Comparison of ENCODE assay signal across 37 cellular contexts in the genomic region with DNA sequence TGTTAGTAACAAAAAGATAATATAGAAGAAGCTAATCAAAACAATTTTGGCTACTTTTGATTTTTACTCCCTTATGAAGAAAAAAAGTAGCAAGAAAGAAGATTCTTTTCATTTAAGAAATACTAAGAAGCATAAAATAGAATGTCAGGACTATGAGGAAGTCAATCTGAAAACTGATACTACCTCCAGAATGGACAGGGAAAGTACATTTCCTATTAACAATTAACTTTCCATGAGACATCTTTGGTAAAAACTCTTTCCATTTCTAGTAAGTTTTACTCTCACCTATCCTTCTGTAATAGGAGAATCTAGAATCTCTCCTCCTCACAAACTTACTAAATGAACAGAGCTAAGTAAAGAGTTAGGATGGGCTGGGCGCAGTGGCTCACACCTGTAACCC. TPM values are rescaled to one million over a fixed set of nuclear protein-coding genes. Genes with fewer than 3 reads are reported as not detected.
A peak's percentile ranks its signal among the peaks of the same experiment; 100 is the strongest.
DNase-seq lines count a peak whose midpoint lies in the region; ATAC-seq, FAIRE-seq and TF ChIP-seq lines count a peak whose summit lies in the region.
"Had no signal": no experiment of that assay in that cellular context is flagged by ENCODE, and none has a peak within 500 bp of the region (broad histone marks: within the 10 kb centered on the region; RNA-seq: fewer than 3 reads in every experiment).

No MANE protein-coding gene starts in this region.

- no peak for TF ChIP-seq EP300 in A549 (IDR thresholded peaks at IDR 0.05)

- CTCF ChIA-PET in A549 (lab: Yijun Ruan, JAX), result interaction anchor here (0.8 to 2.3 kb wide), 2 partner anchors 16 to 117 kb away, joined by 4 to 11 read pairs; partner anchors contain the start of gene ATP5MC2

- no peak overlapping the region for H3K4me3 Mint-ChIP-seq in nephron
- H3K4me3 Mint-ChIP-seq: activated naive CD8-positive, alpha-beta T cell treated with anti-CD3 and anti-CD28 coated beads, Interleukin-2, amount 10 ng/mL, durations not matched to agents 7 days and 5 days; dendritic cell treated with granulocyte-macrophage colony-stimulating factor and Interleukin-4, amounts not matched to agents 40 ng/mL and 50 ng/mL, for 4 days; endodermal cell; memory B cell had no signal

- H3K4me1 Mint-ChIP-seq in nephron, result peaks cover 42% of the 10 kb centered on the region
- H3K4me1 Mint-ChIP-seq: endodermal cell, memory B cell had no signal

- POLR2A ChIA-PET in A549 (lab: Yijun Ruan, JAX), result no interaction called here

- H3K36me3 ChIP-seq in ascending aorta, result no peaks in the 10 kb centered on the region
- H3K36me3 ChIP-seq: transverse colon had no signal

- H3K27ac Mint-ChIP-seq in nephron, result peak overlapping the region; percentile 56 to 88 (median 61)
- H3K27ac Mint-ChIP-seq: activated naive CD8-positive, alpha-beta T cell treated with anti-CD3 and anti-CD28 coated beads, Interleukin-2, amount 10 ng/mL, durations not matched to agents 7 days and 5 days; dendritic cell treated with granulocyte-macrophage colony-stimulating factor and Interleukin-4, amounts not matched to agents 40 ng/mL and 50 ng/mL, for 4 days; endodermal cell; memory B cell had no signal

- intact Hi-C loops in ascending aorta (cut with DNase I), result no loop called here

- TF ChIP-seq RAD21 in A549 (conservative IDR thresholded peaks at IDR 0.05 in 1 of 2, IDR thresholded peaks at IDR 0.05 in 1 of 2), result no peak

- ATAC-seq in A549, result no peak
- ATAC-seq in GM18861 (IDR thresholded peaks at IDR 0.05; ENCODE audit: unreplicated experiment), result peak; percentile 52
- ATAC-seq in HG02970 (IDR thresholded peaks at IDR 0.05; ENCODE audit: low FRiP score, unreplicated experiment), result no peak
- ATAC-seq: esophagus mucosa, left lobe of liver, Panc1, sciatic nerve had no signal

- H3K36me3 Mint-ChIP-seq in nephron (ENCODE audit: low read depth), result peaks cover 19% of the 10 kb centered on the region

- H3K4me1 ChIP-seq in A549 (peaks cover 55% of the 10 kb centered on the region), ascending aorta (peaks cover 17 to 45% of the 10 kb centered on the region in 2 donors)

- FAIRE-seq in A549 (lab: Jason Lieb, UNC), result no peak
- FAIRE-seq: GM12892 had no signal

- H3K27ac ChIP-seq in A549, result peak overlapping the region; percentile 24 to 61
- peak overlapping the region; percentile 37 to 78 for H3K27ac ChIP-seq in ascending aorta
- H3K27ac ChIP-seq: BLaER1 treated with 17β-estradiol and CSF1 and Interleukin-3, amounts not matched to agents 10 nM and 100 nM; HL-60; transverse colon had no signal

- DNase-seq in A549 (ENCODE audit: low read depth in 1 of 2, low spot score in 1 of 2) (no peak), ascending aorta (ENCODE audit: low spot score in 2 of 2) (no peak), NCI-H1092 (lab: John Stamatoyannopoulos, UW) (no peak), SIG-M5 treated with dmso at 0.1 percent for 504 hours (lab: John Stamatoyannopoulos, UW; ENCODE audit: unreplicated experiment) (no peak)
- DNase-seq in stimulated activated CD4-positive, alpha-beta T cell treated with anti-CD3 and anti-CD28 coated beads, Interleukin-4, amount 100 ng/mL, for 4 hours, result no peak
- DNase-seq: activated CD4-positive, alpha-beta T cell treated with anti-CD3 and anti-CD28 coated beads for 48 hours; activated CD8-positive, alpha-beta memory T cell treated with anti-CD3 and anti-CD28 coated beads for 24 hours; activated gamma-delta T cell treated with Interleukin-2 at 50 U/mL for 16 hours; activated naive CD8-positive, alpha-beta T cell treated with anti-CD3 and anti-CD28 coated beads, Interleukin-2, amount 10 ng/mL, durations not matched to agents 7 days and 5 days; activated T-cell treated with anti-CD3 and anti-CD28 coated beads for 4 hours; aorta; endodermal cell; foreskin fibroblast; H7; KG1; NCI-H1417; NCI-H2081 treated with DMSO at 0.1 percent for 48 hours; NCI-H345; posterior cingulate gyrus; SHP77; stimulated activated CD4-positive, alpha-beta T cell treated with anti-CD3 and anti-CD28 coated beads, Interleukin-12 subunit alpha, Interleukin-12 subunit beta, amount 100 ng/mL, for 4 hours; stimulated activated CD4-positive, alpha-beta T cell treated with anti-CD3 and anti-CD28 coated beads, Interleukin-2, amount 100 ng/mL, for 48 hours; SW 1271; transverse colon had no signal

- no peak for TF ChIP-seq POLR2A in A549 (IDR thresholded peaks at IDR 0.05; ENCODE audit: low read length)

- no peak overlapping the region for H3K4me3 ChIP-seq in A549
- no peak overlapping the region for H3K4me3 ChIP-seq in ascending aorta
- H3K4me3 ChIP-seq: BLaER1 treated with 17β-estradiol and CSF1 and Interleukin-3, amounts not matched to agents 10 nM and 100 nM; transverse colon had no signal

- TF ChIP-seq CTCF in A549 (IDR thresholded peaks at IDR 0.05) (no peak), ascending aorta (IDR thresholded peaks at IDR 0.05) (no peak), nephron (IDR thresholded peaks at IDR 0.05; ENCODE audit: unreplicated experiment in 3 of 3) (no peak)

- no peaks in the 10 kb centered on the region for H3K27me3 Mint-ChIP-seq in nephron (ENCODE audit: low read depth)
- H3K27me3 Mint-ChIP-seq: activated naive CD8-positive, alpha-beta T cell treated with anti-CD3 and anti-CD28 coated beads, Interleukin-2, amount 10 ng/mL, durations not matched to agents 7 days and 5 days; dendritic cell treated with granulocyte-macrophage colony-stimulating factor and Interleukin-4, amounts not matched to agents 40 ng/mL and 50 ng/mL, for 4 days; memory B cell had no signal

- 100% methylated on average over 1 of the region's 1 CpG for WGBS in A549 (ENCODE audit: missing lambda C conversion rate)

- H3K9me3 ChIP-seq in A549, result no peaks in the 10 kb centered on the region
- no peaks in the 10 kb centered on the region for H3K9me3 ChIP-seq in ascending aorta
- H3K9me3 ChIP-seq: BLaER1 treated with 17β-estradiol and CSF1 and Interleukin-3, amounts not matched to agents 10 nM and 100 nM; transverse colon had no signal

- H3K9me3 Mint-ChIP-seq in nephron, result no peaks in the 10 kb centered on the region
- H3K9me3 Mint-ChIP-seq: activated naive CD8-positive, alpha-beta T cell treated with anti-CD3 and anti-CD28 coated beads, Interleukin-2, amount 10 ng/mL, durations not matched to agents 7 days and 5 days; dendritic cell treated with granulocyte-macrophage colony-stimulating factor and Interleukin-4, amounts not matched to agents 40 ng/mL and 50 ng/mL, for 4 days; endodermal cell; memory B cell had no signal

- no peaks in the 10 kb centered on the region for H3K27me3 ChIP-seq in ascending aorta
- H3K27me3 ChIP-seq: BLaER1 treated with 17β-estradiol and CSF1 and Interleukin-3, amounts not matched to agents 10 nM and 100 nM; transverse colon had no signal

- peak overlapping the region; percentile 42 for H3K4me2 ChIP-seq in A549

TF ChIP-seq in A549, 52 proteins besides CTCF, POLR2A, EP300 and RAD21:
- TF ChIP-seq KDM1A (IDR thresholded peaks at IDR 0.05; ENCODE audit: low read depth), result no peak
- no peak for TF ChIP-seq ZFP36 (IDR thresholded peaks at IDR 0.05; ENCODE audit: borderline replicate concordance, partially characterized antibody)
- no peak for TF ChIP-seq BHLHE40 (IDR thresholded peaks at IDR 0.05; ENCODE audit: low read depth, low read length)
- no peak for TF ChIP-seq RNF2 (IDR thresholded peaks at IDR 0.05; ENCODE audit: borderline replicate concordance, low read depth)
- no peak for TF ChIP-seq ZNF302 (CRISPR knock-in tag; IDR thresholded peaks at IDR 0.05)
- no peak for TF ChIP-seq RCOR1 (IDR thresholded peaks at IDR 0.05; ENCODE audit: low read depth, low read length)
- no peak for TF ChIP-seq EHMT2 (IDR thresholded peaks at IDR 0.05; ENCODE audit: low read depth)
- TF ChIP-seq RFX5 (IDR thresholded peaks at IDR 0.05), result no peak
- TF ChIP-seq JUN (IDR thresholded peaks at IDR 0.05), result no peak
- no peak for TF ChIP-seq ZC3H11A (IDR thresholded peaks at IDR 0.05)
- TF ChIP-seq, protein P1, sequence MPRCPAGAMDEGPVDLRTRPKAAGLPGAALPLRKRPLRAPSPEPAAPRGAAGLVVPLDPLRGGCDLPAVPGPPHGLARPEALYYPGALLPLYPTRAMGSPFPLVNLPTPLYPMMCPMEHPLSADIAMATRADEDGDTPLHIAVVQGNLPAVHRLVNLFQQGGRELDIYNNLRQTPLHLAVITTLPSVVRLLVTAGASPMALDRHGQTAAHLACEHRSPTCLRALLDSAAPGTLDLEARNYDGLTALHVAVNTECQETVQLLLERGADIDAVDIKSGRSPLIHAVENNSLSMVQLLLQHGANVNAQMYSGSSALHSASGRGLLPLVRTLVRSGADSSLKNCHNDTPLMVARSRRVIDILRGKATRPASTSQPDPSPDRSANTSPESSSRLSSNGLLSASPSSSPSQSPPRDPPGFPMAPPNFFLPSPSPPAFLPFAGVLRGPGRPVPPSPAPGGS (IDR thresholded peaks at IDR 0.05), result no peak
- TF ChIP-seq NR3C1 (IDR thresholded peaks at IDR 0.05), result no peak
- TF ChIP-seq FOSL2 (IDR thresholded peaks at IDR 0.05), result no peak
- TF ChIP-seq FOSL2 (CRISPR knock-in tag; IDR thresholded peaks at IDR 0.05), result no peak

RNA-seq across cellular contexts. Expression of gene NPFF, which starts 51.3 kb away (rescaled TPM):
- polyA plus RNA-seq in A549 (2011; rRNA removed), result 0.17 TPM in 1 of 2 replicates, not detected in the other
- 0.26 and 0.46 TPM in 2 replicates for polyA plus RNA-seq in A549 (2012; cell fraction: cytosol; rRNA removed)
- 1.4 and 1.6 TPM in 2 replicates for polyA plus RNA-seq in A549 (2012; cell fraction: nucleus; rRNA removed)
- not detected in 3 replicates for polyA plus RNA-seq in A549 (2017; fragmentation: RNase III; extraction: RNeasy Plus Mini Kit Qiagen cat#74134 plus additional on column Dnase treatment)
- not detected in 2 replicates for polyA minus RNA-seq in A549 (2011; rRNA and poly(A)+ RNA removed)
- total RNA-seq in ascending aorta, result 2.8 TPM
- total RNA-seq: activated naive CD8-positive, alpha-beta T cell treated with anti-CD3 and anti-CD28 coated beads, Interleukin-2, amount 10 ng/mL, durations not matched to agents 7 days and 5 days; aorta; cardiac septum; endodermal cell; esophagus mucosa; H7; left lobe of liver; sciatic nerve; transverse colon had no signal

RNA-seq across cellular contexts. Expression of gene TARBP2, which starts 57.5 kb away (rescaled TPM):
- polyA plus RNA-seq in A549 (2011; rRNA removed) (41.5 and 51.2 TPM in 2 replicates), A549 (2017; fragmentation: RNase III; extraction: RNeasy Plus Mini Kit Qiagen cat#74134 plus additional on column Dnase treatment) (43.7 to 50.4 TPM (median 49.9 TPM) in 3 replicates)
- polyA plus RNA-seq in A549 (2012; cell fraction: cytosol; rRNA removed), result 91.9 and 106 TPM in 2 replicates
- polyA plus RNA-seq in A549 (2012; cell fraction: nucleus; rRNA removed), result 170 and 176 TPM in 2 replicates
- polyA minus RNA-seq in A549 (2011; rRNA and poly(A)+ RNA removed), result 39.4 and 49.2 TPM in 2 replicates
- 32.9 TPM for total RNA-seq in ascending aorta

RNA-seq across cellular contexts. Expression of gene MAP3K12, which starts 59.4 kb away (rescaled TPM):
- polyA plus RNA-seq in A549 (2011; rRNA removed), result 21.9 and 30.6 TPM in 2 replicates
- 20.1 and 23.0 TPM in 2 replicates for polyA plus RNA-seq in A549 (2012; cell fraction: cytosol; rRNA removed)
- 110 and 113 TPM in 2 replicates for polyA plus RNA-seq in A549 (2012; cell fraction: nucleus; rRNA removed)
- 14.0 to 18.7 TPM (median 16.1 TPM) in 3 replicates for polyA plus RNA-seq in A549 (2017; fragmentation: RNase III; extraction: RNeasy Plus Mini Kit Qiagen cat#74134 plus additional on column Dnase treatment)
- polyA minus RNA-seq in A549 (2011; rRNA and poly(A)+ RNA removed), result 29.2 and 40.6 TPM in 2 replicates
- total RNA-seq in ascending aorta, result 20.8 TPM
